8 cellular contexts compared by ENCODE assay signal in genomic region chr22:31230871-31231621, GRCh38. TPM values are rescaled to one million over a fixed set of nuclear protein-coding genes. Genes with fewer than 3 reads are reported as not detected.
DNase-seq lines count a peak whose midpoint lies in the region; ATAC-seq, FAIRE-seq and TF ChIP-seq lines count a peak whose summit lies in the region.

No MANE protein-coding gene starts in this region.

- H3K4me1 Mint-ChIP-seq in immature natural killer cell: peaks cover 52 to 53% of the 10 kb centered on the region in 2 donors

- H3K36me3 ChIP-seq in BJ (ENCODE audit: control insufficient read depth, insufficient read depth, low read length): no peaks in the 10 kb centered on the region
- peaks cover 22% of the 10 kb centered on the region for H3K36me3 ChIP-seq in RWPE2 (ENCODE audit: low read depth)

- in situ Hi-C loops in astrocyte of the spinal cord (cut with HindIII; ENCODE audit: low sequenced_read_pairs): no loop called here

- no peaks in the 10 kb centered on the region for H3K4me1 ChIP-seq in RWPE2 (ENCODE audit: insufficient read depth, poor library complexity, severe bottlenecking)

- CTCF ChIA-PET in BJ (lab: Yijun Ruan, JAX): interaction anchor here (0.5 to 4.4 kb wide), 27 partner anchors 10 to 284 kb away, joined by 3 to 29 read pairs (median 5); partner anchors contain the start of genes LIMK2, PLA2G3 and SELENOM

- ATAC-seq in RWPE2 (ENCODE audit: low read depth) (peak; percentile 63), GM21390 (IDR thresholded peaks at IDR 0.05; ENCODE audit: unreplicated experiment) (no peak)

- DNase-seq in BJ (ENCODE audit: low read depth) (no peak), GM18507 (ENCODE audit: extremely low spot score, insufficient read length, low read depth) (no peak), RWPE2 (ENCODE audit: low spot score) (no peak), astrocyte of the spinal cord (ENCODE audit: low read depth, low spot score) (peak; percentile 68), immature natural killer cell (peak; percentile 49 to 59 (median 58)), H54 (ENCODE audit: insufficient read length, low spot score) (no peak)
- DNase-seq in stimulated activated CD4-positive, alpha-beta T cell treated with anti-CD3 and anti-CD28 coated beads, Interleukin-15, amount 100 ng/mL, for 24 hours: peak; percentile 24

- H3K36me3 Mint-ChIP-seq in immature natural killer cell: peaks cover 0 to 4% (median 4%) of the 10 kb centered on the region in 3 donors

- POLR2A ChIA-PET in BJ (lab: Charles Lee): no interaction called here

- FAIRE-seq in GM18507 (lab: Jason Lieb, UNC) (peak; percentile 41), H54 (lab: Jason Lieb, UNC) (no peak)

- H3K27ac ChIP-seq in RWPE2 (ENCODE audit: poor library complexity, severe bottlenecking): no peak overlapping the region

- H3K4me3 Mint-ChIP-seq in immature natural killer cell: peak overlapping the region in 4 of 5 donors; percentile 4 to 56 (median 36)

- H3K27me3 ChIP-seq in BJ (ENCODE audit: control insufficient read depth, insufficient read depth, low read length) (no peaks in the 10 kb centered on the region), RWPE2 (ENCODE audit: insufficient read depth, poor library complexity, severe bottlenecking) (no peaks in the 10 kb centered on the region)

- no peaks in the 10 kb centered on the region for H3K9me3 ChIP-seq in RWPE2 (ENCODE audit: severe bottlenecking)

- H3K9me3 Mint-ChIP-seq in immature natural killer cell: no peaks in the 10 kb centered on the region

- peak; percentile 81 for TF ChIP-seq CTCF in BJ (IDR thresholded peaks at IDR 0.05; ENCODE audit: insufficient read depth, low read depth, low read length)
- peak; percentile 58 for TF ChIP-seq CTCF in RWPE2 (IDR thresholded peaks at IDR 0.05; ENCODE audit: poor library complexity, severe bottlenecking)
- TF ChIP-seq CTCF in astrocyte of the spinal cord (IDR thresholded peaks at IDR 0.05; ENCODE audit: low read depth, low read length): peak; percentile 86

- H3K27ac Mint-ChIP-seq in immature natural killer cell: peak overlapping the region; percentile 89 to 97 (median 92)

- H3K4me3 ChIP-seq in BJ (ENCODE audit: low read depth, low read length): no peak overlapping the region
- no peak overlapping the region for H3K4me3 ChIP-seq in RWPE2 (ENCODE audit: severe bottlenecking)
- H3K4me3 ChIP-seq in astrocyte of the spinal cord (ENCODE audit: low read depth, low read length): no peak overlapping the region

- H3K27me3 Mint-ChIP-seq in immature natural killer cell (ENCODE audit: low read depth in 3 of 3): peaks cover 0 to 3% (median 0%) of the 10 kb centered on the region in 3 donors

- no peak for TF ChIP-seq POLR2A in H54 (IDR thresholded peaks at IDR 0.05; ENCODE audit: low read depth, low read length)

RNA-seq across cellular contexts. Expression of gene LIMK2, which starts 18.9 kb away (rescaled TPM):
- polyA plus RNA-seq in BJ (2011; rRNA removed): 5.2 and 5.5 TPM in 2 replicates
- 8.7 and 12.8 TPM in 2 replicates for polyA minus RNA-seq in BJ (2011; rRNA and poly(A)+ RNA removed)
- polyA plus RNA-seq in immature natural killer cell: 10 to 100 TPM in 1 of 3 donors, 1 to 10 TPM in 2; 4.0 to 12.9 (median 6.2) TPM

Comparison
In these comparisons a context has a peak if more than half of its experiments do, and no peak if none do; other contexts are left out.
1. DNase-seq: peak in astrocyte of the spinal cord (single experiment), immature natural killer cell (3 of 3) and stimulated activated CD4-positive, alpha-beta T cell treated with anti-CD3 and anti-CD28 coated beads, Interleukin-15, amount 100 ng/mL, for 24 hours (single experiment); none in BJ (single experiment), GM18507 (single experiment), RWPE2 (single experiment) and H54 (single experiment).
2. Peak in every context shown above with its lines, with median percentiles within 50 percentile points of each other: CTCF ChIP-seq.